ENCODE assay signal across 8 cellular contexts in the genomic region with DNA sequence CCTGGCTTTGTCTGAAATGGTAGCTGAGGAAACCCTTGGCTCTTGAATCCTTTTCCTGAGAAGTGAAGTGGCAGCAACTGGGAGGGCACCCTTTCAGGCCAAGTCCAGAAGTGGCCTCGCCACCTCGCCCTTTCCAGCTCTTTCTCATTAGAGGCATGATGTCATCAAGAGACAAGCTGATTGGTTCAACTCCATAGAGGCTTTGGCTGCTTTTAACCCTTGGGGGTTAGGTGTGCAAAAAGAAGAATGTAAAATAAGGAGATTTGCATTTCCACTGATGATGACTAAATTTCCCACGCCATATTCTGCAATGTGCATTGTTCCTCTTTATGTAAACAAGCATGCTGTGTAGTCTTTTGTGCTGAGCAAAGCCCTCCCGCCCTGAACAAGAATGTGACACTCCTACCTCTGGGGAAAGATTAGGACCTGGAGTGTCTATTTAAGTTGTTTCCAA.
A peak's percentile ranks its signal among the peaks of the same experiment; 100 is the strongest.
DNase-seq lines count a peak whose midpoint lies in the region; ATAC-seq and TF ChIP-seq lines count a peak whose summit lies in the region.

No MANE protein-coding gene starts in this region.

- DNase-seq in HFFc6 (peak; percentile 41), OCI-M1 (lab: John Stamatoyannopoulos, UW) (peak; percentile 23), fibroblast of mammary gland (ENCODE audit: low read depth) (peak; percentile 40), osteoblast (ENCODE audit: insufficient read length, low spot score, missing footprints) (peak; percentile 81), amniotic stem cell (lab: John Stamatoyannopoulos, UW) (no peak)
- DNase-seq in stimulated activated naive CD4-positive, alpha-beta T cell (lab: John Stamatoyannopoulos, UW) = no peak
- DNase-seq in activated naive CD4-positive, alpha-beta T cell treated with anti-CD3 and anti-CD28 coated beads, Interleukin-2, amount 50 U/mL, for 72 hours (ENCODE audit: low spot score in 2 of 2) = no peak

- ATAC-seq in activated naive CD4-positive, alpha-beta T cell treated with anti-CD3 and anti-CD28 coated beads, Interleukin-2, amount 50 U/mL, for 72 hours = no peak
- ATAC-seq in HG03039 (IDR thresholded peaks at IDR 0.05; ENCODE audit: unreplicated experiment) = no peak

- peak overlapping the region; percentile 8 for H3K4me3 Mint-ChIP-seq in HFFc6

- H3K27me3 ChIP-seq in osteoblast (ENCODE audit: insufficient read depth, low read length) = no peaks in the 10 kb centered on the region

- H2AFZ ChIP-seq in osteoblast (ENCODE audit: low read length) = peak overlapping the region; percentile 34

- H3K4me3 ChIP-seq in fibroblast of mammary gland (ENCODE audit: control insufficient read depth, low read depth, low read length) (no peak overlapping the region), osteoblast (ENCODE audit: insufficient read depth, low read length) (no peak overlapping the region)

- H3K27ac ChIP-seq in osteoblast (ENCODE audit: low read depth, low read length) = no peak overlapping the region

- H3K4me1 Mint-ChIP-seq in HFFc6 (ENCODE audit: low read depth) = peaks cover 40% of the 10 kb centered on the region

- no peaks in the 10 kb centered on the region for H3K9me3 ChIP-seq in osteoblast (ENCODE audit: low read depth, low read length)

- H3K4me2 ChIP-seq in osteoblast (ENCODE audit: insufficient read depth, low read length) = peak overlapping the region; percentile 23

- no peaks in the 10 kb centered on the region for H3K36me3 ChIP-seq in osteoblast (ENCODE audit: insufficient read depth, low read length)

- TF ChIP-seq CTCF in HFFc6 (IDR thresholded peaks at IDR 0.05) = no peak
- no peak for TF ChIP-seq CTCF in fibroblast of mammary gland (conservative IDR thresholded peaks at IDR 0.05; ENCODE audit: control insufficient read depth, insufficient read depth, low read depth, low read length)
- no peak for TF ChIP-seq CTCF in osteoblast (IDR thresholded peaks at IDR 0.05; ENCODE audit: extremely low read depth, low read depth, low read length)

- no peaks in the 10 kb centered on the region for H3K9me3 Mint-ChIP-seq in HFFc6
- H3K9me3 Mint-ChIP-seq in activated naive CD4-positive, alpha-beta T cell treated with anti-CD3 and anti-CD28 coated beads, Interleukin-2, amount 50 U/mL, for 72 hours = no peaks in the 10 kb centered on the region

- H3K27ac Mint-ChIP-seq in HFFc6 = peak overlapping the region; percentile 80
- H3K27ac Mint-ChIP-seq in activated naive CD4-positive, alpha-beta T cell treated with anti-CD3 and anti-CD28 coated beads, Interleukin-2, amount 50 U/mL, for 72 hours = no peak overlapping the region

- H3K79me2 ChIP-seq in osteoblast (ENCODE audit: insufficient read depth, low read length) = no peaks in the 10 kb centered on the region

- H4K20me1 ChIP-seq in osteoblast (ENCODE audit: insufficient read depth, low read length) = no peaks in the 10 kb centered on the region

- peaks cover 18% of the 10 kb centered on the region for H3K4me1 ChIP-seq in osteoblast (ENCODE audit: insufficient read depth, low read length)

- H3K36me3 Mint-ChIP-seq in HFFc6 (ENCODE audit: low read depth) = no peaks in the 10 kb centered on the region
- no peaks in the 10 kb centered on the region for H3K36me3 Mint-ChIP-seq in activated naive CD4-positive, alpha-beta T cell treated with anti-CD3 and anti-CD28 coated beads, Interleukin-2, amount 50 U/mL, for 72 hours

- peaks cover 3% of the 10 kb centered on the region for H3K27me3 Mint-ChIP-seq in HFFc6 (ENCODE audit: insufficient read depth)

Comparison
In these comparisons a context has a peak if more than half of its experiments do, and no peak if none do; other contexts are left out.
1. DNase-seq: peak in HFFc6 (single experiment), OCI-M1 (single experiment), fibroblast of mammary gland (single experiment) and osteoblast (single experiment); none in amniotic stem cell (single experiment), stimulated activated naive CD4-positive, alpha-beta T cell (0 of 6) and activated naive CD4-positive, alpha-beta T cell treated with anti-CD3 and anti-CD28 coated beads, Interleukin-2, amount 50 U/mL, for 72 hours (0 of 2).